Comparison of ENCODE assay signal across 8 cellular contexts in the genomic region with DNA sequence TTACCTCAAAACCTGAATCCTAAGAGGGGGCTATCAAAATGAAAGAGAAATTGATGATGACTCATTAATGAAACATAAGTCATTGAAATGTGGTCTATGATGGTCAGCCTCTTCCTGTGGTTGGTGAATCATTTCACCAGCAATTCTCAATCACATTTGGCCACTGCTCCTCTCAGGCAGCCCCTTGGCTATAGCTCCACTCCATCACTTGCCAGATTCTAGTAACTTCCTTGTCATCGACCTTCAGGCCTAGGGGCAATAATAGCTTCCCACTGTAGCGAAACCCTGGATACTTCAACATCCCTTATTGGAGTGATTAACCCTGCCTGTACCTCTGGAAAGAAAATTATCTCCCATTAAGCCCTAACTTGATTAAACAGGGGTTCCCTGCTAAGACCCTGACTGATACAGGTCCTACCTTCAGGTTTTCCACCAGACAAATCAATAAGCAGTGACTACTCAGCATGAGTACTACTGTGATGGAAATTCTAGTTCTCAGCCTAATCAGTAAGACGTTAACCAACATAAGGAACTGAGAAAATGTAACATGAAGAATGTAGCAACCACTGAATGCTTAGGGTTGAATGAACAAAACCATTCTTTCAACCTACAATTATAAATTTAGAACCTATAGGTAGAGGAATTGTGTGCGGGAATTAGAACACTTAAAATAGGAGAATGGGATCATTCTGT. TPM values are rescaled to one million over a fixed set of nuclear protein-coding genes. Genes with fewer than 3 reads are reported as not detected.
DNase-seq lines count a peak whose midpoint lies in the region; ATAC-seq, FAIRE-seq and TF ChIP-seq lines count a peak whose summit lies in the region.

No MANE protein-coding gene starts in this region.

- H4K20me1 ChIP-seq in astrocyte (ENCODE audit: insufficient read depth, low read length), result no peaks in the 10 kb centered on the region

- no peaks in the 10 kb centered on the region for H3K36me3 ChIP-seq in astrocyte (ENCODE audit: insufficient read depth, low read length)
- H3K36me3 ChIP-seq in lung (ENCODE audit: control insufficient read depth in 2 of 2, insufficient read depth in 2 of 2, low read length in 2 of 2), result no peaks in the 10 kb centered on the region

- H3K9me3 ChIP-seq in astrocyte (ENCODE audit: insufficient read depth, low read depth, low read length) (no peaks in the 10 kb centered on the region), lung (ENCODE audit: control insufficient read depth in 2 of 2, insufficient read depth in 1 of 2, low read length in 1 of 2) (no peaks in the 10 kb centered on the region)

- H3K4me2 ChIP-seq in astrocyte (ENCODE audit: low read length), result peak overlapping the region; percentile 61

- H3K27me3 ChIP-seq in astrocyte (ENCODE audit: insufficient read depth, low read length) (no peaks in the 10 kb centered on the region), lung (ENCODE audit: control insufficient read depth, insufficient read depth) (no peaks in the 10 kb centered on the region)

- TF ChIP-seq CTCF in AG09319 (IDR thresholded peaks at IDR 0.05; ENCODE audit: low read depth, low read length), result no peak
- no peak for TF ChIP-seq CTCF in astrocyte (IDR thresholded peaks at IDR 0.05; ENCODE audit: insufficient read depth, low read depth, low read length)
- no peak for TF ChIP-seq CTCF in lung (IDR thresholded peaks at IDR 0.05; ENCODE audit: control extremely low read depth, extremely low read depth)

- no peaks in the 10 kb centered on the region for H3K9me3 Mint-ChIP-seq in astrocyte (ENCODE audit: unreplicated experiment)

- H3K27ac Mint-ChIP-seq in astrocyte (ENCODE audit: unreplicated experiment), result peak overlapping the region; percentile 73

- peak; percentile 73 for FAIRE-seq in astrocyte (lab: Jason Lieb, UNC)

- H3K4me1 ChIP-seq in astrocyte (ENCODE audit: insufficient read depth, low read length), result peaks cover 21% of the 10 kb centered on the region
- H3K4me1 ChIP-seq in lung (ENCODE audit: control insufficient read depth in 2 of 2, insufficient read depth in 2 of 2, low read length in 2 of 2), result peaks cover 0 to 1% of the 10 kb centered on the region in 2 donors

- peaks cover 6% of the 10 kb centered on the region for H3K27me3 Mint-ChIP-seq in astrocyte (ENCODE audit: low read depth, unreplicated experiment)

- H2AFZ ChIP-seq in astrocyte (ENCODE audit: low read depth, low read length), result peak overlapping the region; percentile 4

- peak overlapping the region; percentile 54 for H3K27ac ChIP-seq in astrocyte (ENCODE audit: low read depth, low read length)
- peak overlapping the region in 1 of 2 donors; percentile 10 for H3K27ac ChIP-seq in lung (ENCODE audit: low read depth in 1 of 2, low read length in 1 of 2)

- ATAC-seq in GM19372 (IDR thresholded peaks at IDR 0.05; ENCODE audit: low read depth, unreplicated experiment) (peak; percentile 75), HG03196 (IDR thresholded peaks at IDR 0.05; ENCODE audit: unreplicated experiment) (peak; percentile 84), lung (ENCODE audit: insufficient read depth, low FRiP score) (peak; percentile 56)

- no peak overlapping the region for H3K4me3 ChIP-seq in astrocyte (ENCODE audit: insufficient read depth, low read depth, low read length)
- H3K4me3 ChIP-seq in lung, result no peak overlapping the region

- H3K36me3 Mint-ChIP-seq in astrocyte (ENCODE audit: low read depth, unreplicated experiment), result no peaks in the 10 kb centered on the region

- peak; percentile 94 for DNase-seq in AG09319 (ENCODE audit: extremely low read depth, low read depth)
- peak; percentile 95 for DNase-seq in astrocyte (ENCODE audit: low read depth)
- DNase-seq in lung (ENCODE audit: low spot score), result no peak
- DNase-seq in NCI-H1092 treated with DMSO at 0.1 percent for 48 hours (lab: John Stamatoyannopoulos, UW), result no peak
- DNase-seq in NCI-H2227 treated with DMSO at 0.1 percent for 48 hours (lab: John Stamatoyannopoulos, UW), result no peak
- no peak for DNase-seq in stimulated activated CD4-positive, alpha-beta T cell treated with anti-CD3 and anti-CD28 coated beads, Interleukin-4, amount 100 ng/mL, for 1 hour

- no peaks in the 10 kb centered on the region for H3K79me2 ChIP-seq in astrocyte (ENCODE audit: insufficient read depth, low read length)

- WGBS in lung, 2 donors, result 45 to 58% methylated on average over 4 of the region's 4 CpGs

- H3K4me1 Mint-ChIP-seq in astrocyte (ENCODE audit: low read depth, unreplicated experiment), result peaks cover 20% of the 10 kb centered on the region

- H3K4me3 Mint-ChIP-seq in astrocyte (ENCODE audit: unreplicated experiment), result no peak overlapping the region

- peak overlapping the region; percentile 28 for H3K9ac ChIP-seq in astrocyte (ENCODE audit: low read length)

RNA-seq across cellular contexts. Expression of gene ADH7, which starts 30.4 kb away (rescaled TPM):
- not detected in 2 replicates for total RNA-seq in astrocyte
- total RNA-seq in lung, result 1 to 10 TPM in 1 of 2 donors, under 1 TPM in 1; 0.71 to 5.4 TPM
- polyA plus RNA-seq in lung, result 1 to 10 TPM; 1.9 to 3.9 TPM

RNA-seq across cellular contexts. Expression of gene ADH1C, which starts 52.2 kb away (rescaled TPM):
- not detected in 2 replicates for total RNA-seq in astrocyte
- total RNA-seq in lung, result 1 to 10 TPM; 5.9 to 6.9 TPM
- 10 to 100 TPM in 1 of 2 donors, 1 to 10 TPM in 1; 2.6 to 14.8 TPM for polyA plus RNA-seq in lung

Comparison
In these comparisons a context has a peak if more than half of its experiments do, and no peak if none do; other contexts are left out.
1. DNase-seq: peak in AG09319 (single experiment) and astrocyte (single experiment); none in lung (single experiment), NCI-H1092 treated with DMSO at 0.1 percent for 48 hours (single experiment), NCI-H2227 treated with DMSO at 0.1 percent for 48 hours (single experiment) and stimulated activated CD4-positive, alpha-beta T cell treated with anti-CD3 and anti-CD28 coated beads, Interleukin-4, amount 100 ng/mL, for 1 hour (single experiment).
2. Peak in every context shown above with its lines, with median percentiles within 50 percentile points of each other: ATAC-seq.